ENCODE assay signal across 9 cellular contexts in genomic region chr16:592518-593306, GRCh38. TPM values are rescaled to one million over a fixed set of nuclear protein-coding genes. Genes with fewer than 3 reads are reported as not detected.
A peak's percentile ranks its signal among the peaks of the same experiment; 100 is the strongest.
DNase-seq lines count a peak whose midpoint lies in the region; ATAC-seq and TF ChIP-seq lines count a peak whose summit lies in the region.
"Had no signal": no experiment of that assay in that cellular context is flagged by ENCODE, and none has a peak within 500 bp of the region (broad histone marks: within the 10 kb centered on the region; RNA-seq: fewer than 3 reads in every experiment).

No MANE protein-coding gene starts in this region.

- 59 to 72% methylated on average over 24 of the region's 24 CpGs for WGBS in sigmoid colon, 2 donors

- intact Hi-C loops in sigmoid colon (cut with DNase I): no loop called here

- CTCF ChIA-PET in HEK293T (lab: Yijun Ruan, JAX): interaction anchor here (1.1 kb wide), 1 partner anchor 8 kb away, joined by 3 read pairs; no protein-coding TSS in a partner anchor

- ATAC-seq in esophagus mucosa (peak; percentile 28), HG02678 (IDR thresholded peaks at IDR 0.05; ENCODE audit: unreplicated experiment) (no peak)

- TF ChIP-seq CTCF in sigmoid colon (IDR thresholded peaks at IDR 0.05) (no peak), chondrocyte (IDR thresholded peaks at IDR 0.05) (no peak)

- no peaks in the 10 kb centered on the region for H3K27me3 ChIP-seq in sigmoid colon

- H3K27ac Mint-ChIP-seq in chondrocyte (ENCODE audit: unreplicated experiment): no peak overlapping the region

- POLR2A ChIA-PET in HEK293T (lab: Yijun Ruan, JAX): interaction anchor here (0.7 kb wide), 1 partner anchor 50 kb away, joined by 3 read pairs; no protein-coding TSS in a partner anchor

- no peaks in the 10 kb centered on the region for H3K9me3 ChIP-seq in sigmoid colon

- no peaks in the 10 kb centered on the region for H3K9me3 Mint-ChIP-seq in chondrocyte (ENCODE audit: low read depth)

- H3K36me3 ChIP-seq in sigmoid colon: peaks cover 0 to 4% (median 0%) of the 10 kb centered on the region in 4 donors

- peaks cover 27% of the 10 kb centered on the region for H3K4me1 Mint-ChIP-seq in chondrocyte (ENCODE audit: low read depth)

- peaks cover 7% of the 10 kb centered on the region for H3K36me3 Mint-ChIP-seq in chondrocyte (ENCODE audit: low read depth)

- no peak for TF ChIP-seq POLR2A in sigmoid colon (IDR thresholded peaks at IDR 0.05)

- peaks cover 0 to 41% (median 34%) of the 10 kb centered on the region in 4 donors for H3K4me1 ChIP-seq in sigmoid colon

- no peak overlapping the region for H3K4me3 Mint-ChIP-seq in chondrocyte (ENCODE audit: unreplicated experiment)

- TF ChIP-seq EP300 in sigmoid colon (IDR thresholded peaks at IDR 0.05): no peak

- no peak overlapping the region for H3K4me3 ChIP-seq in sigmoid colon

- DNase-seq in HEK293T (ENCODE audit: extremely low spot score) (peak; percentile 70), NCI-H524 treated with DMSO at 0.1 percent for 48 hours (lab: John Stamatoyannopoulos, UW) (peak; percentile 32), sigmoid colon (peak; percentile 77), T1000 (lab: John Stamatoyannopoulos, UW) (no peak), chondrocyte (ENCODE audit: low spot score) (no peak), GDM1 (lab: John Stamatoyannopoulos, UW) (no peak)

- H3K27ac ChIP-seq in sigmoid colon: peak overlapping the region in 2 of 4 donors; percentile 14 to 53

- H3K27me3 Mint-ChIP-seq in chondrocyte (ENCODE audit: low read depth): no peaks in the 10 kb centered on the region

TF ChIP-seq in HEK293T, 16 proteins besides CTCF, POLR2A, EP300 and RAD21:
- TF ChIP-seq TARDBP (IDR thresholded peaks at IDR 0.05) (no peak), ARNT (IDR thresholded peaks at IDR 0.05) (peak; percentile 34; the same call in 1 of the 2 replicates), BHLHE40 (IDR thresholded peaks at IDR 0.05; ENCODE audit: borderline replicate concordance) (no peak), L3MBTL2 (conservative IDR thresholded peaks at IDR 0.05) (peak; percentile 61; the same call in 1 of the 2 replicates)
TF ChIP-seq in HEK293T: peak in this region for 2.

RNA-seq across cellular contexts. Expression of gene RAB40C, which starts 2.8 kb away (rescaled TPM):
- total RNA-seq in esophagus mucosa: 15.5 TPM
- 10 to 100 TPM; 16.8 to 32.7 (median 17.9) TPM for total RNA-seq in sigmoid colon
- polyA plus RNA-seq in sigmoid colon: 10 to 100 TPM; 28.8 to 41.2 (median 38.3) TPM
- 15.2 to 19.6 TPM (median 19.6 TPM) in 3 replicates for total RNA-seq in chondrocyte

RNA-seq across cellular contexts. Expression of gene PIGQ, which starts 22.9 kb away (rescaled TPM):
- total RNA-seq in esophagus mucosa (21.0 TPM), sigmoid colon (10 to 100 TPM; 15.5 to 45.7 (median 22.6) TPM), chondrocyte (34.1 to 57.1 TPM (median 37.3 TPM) in 3 replicates)
- polyA plus RNA-seq in sigmoid colon: 10 to 100 TPM; 11.1 to 47.4 (median 12.0) TPM

RNA-seq across cellular contexts. Expression of gene NHLRC4, which starts 25.9 kb away (rescaled TPM):
- total RNA-seq in esophagus mucosa: 0.12 TPM
- 1 to 10 TPM; 1.5 to 4.2 (median 1.7) TPM for total RNA-seq in sigmoid colon
- polyA plus RNA-seq in sigmoid colon: 1 to 10 TPM in 1 of 3 donors, under 1 TPM in 2; 0.60 to 1.5 (median 0.69) TPM
- not detected in 3 replicates for total RNA-seq in chondrocyte
- polyA plus RNA-seq: neural cell had no signal

RNA-seq across cellular contexts. Expression of gene PRR35, which starts 32.5 kb away (rescaled TPM):
- total RNA-seq in esophagus mucosa (not detected), sigmoid colon (not detected), chondrocyte (not detected in 3 replicates)
- polyA plus RNA-seq in sigmoid colon: not detected
- polyA plus RNA-seq: neural cell had no signal

RNA-seq across cellular contexts. Expression of gene WFIKKN1, which starts 38.1 kb away (rescaled TPM):
- 0.08 TPM for total RNA-seq in esophagus mucosa
- total RNA-seq in sigmoid colon: 1 to 10 TPM in 1 of 4 donors, under 1 TPM in 3; 0.27 to 1.4 (median 0.43) TPM
- polyA plus RNA-seq in sigmoid colon: under 1 TPM; 0.46 to 0.80 (median 0.60) TPM
- 0.36 to 0.56 TPM (median 0.47 TPM) in 3 replicates for total RNA-seq in chondrocyte

Comparison
In these comparisons a context has a peak if more than half of its experiments do, and no peak if none do; other contexts are left out.
1. DNase-seq: peak in HEK293T (single experiment), NCI-H524 treated with DMSO at 0.1 percent for 48 hours (single experiment) and sigmoid colon (single experiment); none in T1000 (single experiment), chondrocyte (single experiment) and GDM1 (single experiment).